ENCODE assay signal across 8 cellular contexts in genomic region chr1:145425436-145426029, GRCh38. TPM values are rescaled to one million over a fixed set of nuclear protein-coding genes. Genes with fewer than 3 reads are reported as not detected.
DNase-seq lines count a peak whose midpoint lies in the region; ATAC-seq and TF ChIP-seq lines count a peak whose summit lies in the region.

NBPF20 (minus strand) TSS chr1:145425603; CDS start chr1:145405272, 20,331 bp downstream.

- peak within 1 kb of the TSS; percentile 93 for H3K4me2 ChIP-seq in BLaER1

- ATAC-seq in GM19328 (IDR thresholded peaks at IDR 0.05; ENCODE audit: unreplicated experiment), result peak; percentile 95
- peak; percentile 94 for ATAC-seq in HG03460 (IDR thresholded peaks at IDR 0.05; ENCODE audit: unreplicated experiment)
- peak; percentile 93 for ATAC-seq in activated CD8-positive, alpha-beta T cell treated with anti-CD3 and anti-CD28 coated beads for 36 hours
- ATAC-seq in memory B cell (ENCODE audit: low read depth), result peak; percentile 94

- H3K36me3 Mint-ChIP-seq in activated CD8-positive, alpha-beta T cell treated with anti-CD3 and anti-CD28 coated beads for 36 hours (ENCODE audit: low read depth), result peaks cover 5% of the 10 kb centered on the region
- peaks cover 11% of the 10 kb centered on the region for H3K36me3 Mint-ChIP-seq in memory B cell

- peaks cover 7% of the 10 kb centered on the region for H3K4me1 Mint-ChIP-seq in activated CD8-positive, alpha-beta T cell treated with anti-CD3 and anti-CD28 coated beads for 36 hours (ENCODE audit: low read depth)
- peaks cover 7% of the 10 kb centered on the region for H3K4me1 Mint-ChIP-seq in memory B cell

- intact Hi-C loops in activated CD8-positive, alpha-beta T cell treated with anti-CD3 and anti-CD28 coated beads for 36 hours (cut with micrococcal nuclease), result no loop called here

- peak within 1 kb of the TSS; percentile 78 for H3K4me3 ChIP-seq in BLaER1

- peak within 1 kb of the TSS; percentile 70 for H3K27ac Mint-ChIP-seq in activated CD8-positive, alpha-beta T cell treated with anti-CD3 and anti-CD28 coated beads for 36 hours
- H3K27ac Mint-ChIP-seq in memory B cell, result peak within 1 kb of the TSS; percentile 87

- H3K9me3 ChIP-seq in BLaER1, result peaks cover 16% of the 10 kb centered on the region

- peaks cover 12% of the 10 kb centered on the region for H3K4me1 ChIP-seq in BLaER1

- no peaks in the 10 kb centered on the region for H4K20me1 ChIP-seq in BLaER1

- H3K27me3 ChIP-seq in BLaER1, result no peaks in the 10 kb centered on the region

- POLR2A ChIA-PET in activated CD8-positive, alpha-beta T cell treated with anti-CD3 and anti-CD28 coated beads for 36 hours (lab: Charles Lee), result interaction anchor here (0.6 kb wide), 1 partner anchor 40 kb away, joined by 4 read pairs; no protein-coding TSS in a partner anchor

- H3K4me3 Mint-ChIP-seq in activated CD8-positive, alpha-beta T cell treated with anti-CD3 and anti-CD28 coated beads for 36 hours, result peak within 1 kb of the TSS; percentile 85
- peak within 1 kb of the TSS; percentile 90 for H3K4me3 Mint-ChIP-seq in memory B cell

- peaks cover 32% of the 10 kb centered on the region for H3K27me3 Mint-ChIP-seq in activated CD8-positive, alpha-beta T cell treated with anti-CD3 and anti-CD28 coated beads for 36 hours
- H3K27me3 Mint-ChIP-seq in memory B cell, result peaks cover 21% of the 10 kb centered on the region

- CTCF ChIA-PET in activated CD8-positive, alpha-beta T cell treated with anti-CD3 and anti-CD28 coated beads for 36 hours (lab: Charles Lee), result no interaction called here

- DNase-seq in NCI-H748 (lab: John Stamatoyannopoulos, UW; ENCODE audit: unreplicated experiment), result peak; percentile 90
- DNase-seq in activated CD8-positive, alpha-beta T cell treated with anti-CD3 and anti-CD28 coated beads for 36 hours, result peak; percentile 79
- peak; percentile 69 for DNase-seq in effector CD4-positive, alpha-beta T cell
- peak; percentile 74 to 82 for DNase-seq in memory B cell (ENCODE audit: low spot score in 2 of 2)
- peak; percentile 64 to 74 (median 64) for DNase-seq in stimulated activated CD4-positive, alpha-beta T cell treated with anti-CD3 and anti-CD28 coated beads, TNF-alpha, amount 100 ng/mL, for 4 hours (ENCODE audit: low read depth in 3 of 3)

- H3K9me3 Mint-ChIP-seq in activated CD8-positive, alpha-beta T cell treated with anti-CD3 and anti-CD28 coated beads for 36 hours, result peaks cover 15% of the 10 kb centered on the region
- H3K9me3 Mint-ChIP-seq in memory B cell, result peaks cover 16% of the 10 kb centered on the region

- TF ChIP-seq CTCF in activated CD8-positive, alpha-beta T cell treated with anti-CD3 and anti-CD28 coated beads for 36 hours (IDR thresholded peaks at IDR 0.05), result no peak

- peak within 1 kb of the TSS; percentile 56; the same call in 1 of the 2 replicates for H3K9ac ChIP-seq in BLaER1

- H3K27ac ChIP-seq in BLaER1, result peak within 1 kb of the TSS; percentile 35; the same call in 1 of the 2 replicates

- H3K36me3 ChIP-seq in BLaER1, result no peaks in the 10 kb centered on the region

RNA-seq across cellular contexts. Expression of gene NBPF20, which starts in this region (rescaled TPM):
- total RNA-seq in activated CD8-positive, alpha-beta T cell treated with anti-CD3 and anti-CD28 coated beads for 36 hours, result 1 to 10 TPM in 1 of 2 experiments, under 1 TPM in 1; 0.69 to 1.2 TPM

Comparison
In these comparisons a context has a peak if more than half of its experiments do, and no peak if none do; other contexts are left out.
1. Peak in every context shown above with its lines: DNase-seq, ATAC-seq, H3K4me3 ChIP-seq and H3K27ac ChIP-seq.